Comparison of ENCODE assay signal across 15 cellular contexts in the genomic region with DNA sequence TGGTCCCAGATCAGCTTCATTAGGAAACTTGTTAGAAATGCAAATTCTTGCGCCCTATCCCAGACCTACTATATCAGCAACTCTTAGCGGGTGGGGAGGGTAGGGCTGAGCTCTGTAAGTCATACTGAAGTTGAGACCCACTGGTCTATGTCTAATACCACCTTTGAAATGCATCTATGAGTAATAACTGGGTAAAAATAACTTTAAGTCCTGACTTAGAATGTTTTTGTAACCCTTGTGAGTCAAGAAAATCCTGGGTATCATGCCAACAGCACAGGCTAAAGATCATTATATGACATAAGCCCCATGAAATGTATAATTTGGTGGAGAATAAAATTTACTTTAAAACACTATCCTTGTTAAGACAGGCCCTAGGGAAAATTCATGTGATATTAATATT. TPM values are rescaled to one million over a fixed set of nuclear protein-coding genes. Genes with fewer than 3 reads are reported as not detected.
DNase-seq lines count a peak whose midpoint lies in the region; ATAC-seq, FAIRE-seq and TF ChIP-seq lines count a peak whose summit lies in the region.
"Had no signal": no experiment of that assay in that cellular context is flagged by ENCODE, and none has a peak within 500 bp of the region (broad histone marks: within the 10 kb centered on the region; RNA-seq: fewer than 3 reads in every experiment).

No MANE protein-coding gene starts in this region.

- ATAC-seq in mucosa of descending colon = no peak
- ATAC-seq: K562 had no signal

- no peak for FAIRE-seq in RCC 7860 (lab: Jason Lieb, UNC)
- FAIRE-seq: K562 had no signal

- intact Hi-C loops in mucosa of descending colon (cut with DNase I, micrococcal nuclease) = no loop called here

- H3K4me3 ChIP-seq in mucosa of descending colon = no peak overlapping the region
- H3K4me3 ChIP-seq: K562 had no signal

- no peak for TF ChIP-seq CTCF in mucosa of descending colon (IDR thresholded peaks at IDR 0.05)

- no peaks in the 10 kb centered on the region for H3K4me1 ChIP-seq in mucosa of descending colon (ENCODE audit: low read depth)

- peak; percentile 65 for DNase-seq in AG20443 (ENCODE audit: low spot score)
- DNase-seq in RCC 7860 (ENCODE audit: low spot score) = peak; percentile 43
- peak; percentile 66 for DNase-seq in dermis blood vessel endothelial cell
- peak; percentile 84 for DNase-seq in non-pigmented ciliary epithelial cell (ENCODE audit: low read depth)
- no peak for DNase-seq in cortex of kidney (lab: John Stamatoyannopoulos, UW)
- DNase-seq in mucosa of descending colon = no peak
- DNase-seq in NCI-H2107 treated with DMSO at 0.1 percent for 48 hours (lab: John Stamatoyannopoulos, UW; ENCODE audit: unreplicated experiment) = no peak
- no peak for DNase-seq in epidermal melanocyte (ENCODE audit: insufficient read length, low spot score)
- DNase-seq: activated CD8-positive, alpha-beta memory T cell treated with anti-CD3 and anti-CD28 coated beads for 24 hours; activated naive CD4-positive, alpha-beta T cell treated with anti-CD3 and anti-CD28 coated beads for 36 hours; CD4-positive, alpha-beta memory T cell; effector CD4-positive, alpha-beta T cell; H9; NCI-H2107 had no signal

- H3K9me3 ChIP-seq in mucosa of descending colon = no peaks in the 10 kb centered on the region

- H3K36me3 ChIP-seq in mucosa of descending colon (ENCODE audit: low read depth) = no peaks in the 10 kb centered on the region

RNA-seq across cellular contexts. Expression of gene PRKD3, which starts 41.4 kb away (rescaled TPM):
- total RNA-seq in dermis blood vessel endothelial cell (76.5 and 77.1 TPM in 2 replicates), mucosa of descending colon (10 to 100 TPM; 16.0 to 50.1 (median 19.7) TPM)

RNA-seq across cellular contexts. Expression of gene NDUFAF7, which starts 51.7 kb away (rescaled TPM):
- total RNA-seq in dermis blood vessel endothelial cell (11.3 and 15.7 TPM in 2 replicates), mucosa of descending colon (10 to 100 TPM; 13.2 to 21.6 (median 14.0) TPM)

RNA-seq across cellular contexts. Expression of gene CEBPZ, which starts 51.8 kb away (rescaled TPM):
- total RNA-seq in dermis blood vessel endothelial cell (56.0 and 63.5 TPM in 2 replicates), mucosa of descending colon (10 to 100 TPM; 30.8 to 51.5 (median 32.8) TPM)

Comparison
In these comparisons a context has a peak if more than half of its experiments do, and no peak if none do; other contexts are left out.
1. DNase-seq: peak in AG20443 (single experiment), RCC 7860 (single experiment), dermis blood vessel endothelial cell (single experiment) and non-pigmented ciliary epithelial cell (single experiment); none in cortex of kidney (single experiment), mucosa of descending colon (0 of 3), NCI-H2107 treated with DMSO at 0.1 percent for 48 hours (single experiment) and epidermal melanocyte (single experiment).